Comparison of ENCODE assay signal across 17 cellular contexts in the genomic region with DNA sequence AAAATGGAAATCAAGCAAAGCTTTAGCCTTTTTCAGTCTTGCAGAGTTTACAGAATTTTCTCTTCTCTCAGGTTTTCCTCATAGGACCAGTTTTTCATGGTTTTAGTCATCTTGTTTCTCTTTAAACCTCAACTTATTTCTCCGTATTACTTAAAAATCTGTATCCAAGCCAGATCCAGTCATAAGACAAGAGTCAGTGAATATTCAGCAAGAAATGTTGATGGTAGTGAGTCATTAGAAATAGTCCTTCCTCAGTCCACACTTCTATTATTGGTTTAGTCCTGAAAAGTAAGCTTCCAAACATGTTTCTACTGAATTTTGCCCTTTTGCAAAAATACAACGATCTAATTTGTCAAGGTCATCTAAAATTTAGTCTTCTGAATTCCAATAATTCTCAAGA.
A peak's percentile ranks its signal among the peaks of the same experiment; 100 is the strongest.
DNase-seq lines count a peak whose midpoint lies in the region; ATAC-seq, FAIRE-seq and TF ChIP-seq lines count a peak whose summit lies in the region.
"Had no signal": no experiment of that assay in that cellular context is flagged by ENCODE, and none has a peak within 500 bp of the region (broad histone marks: within the 10 kb centered on the region; RNA-seq: fewer than 3 reads in every experiment).

No MANE protein-coding gene starts in this region.

- POLR2A ChIA-PET in AG04450 (lab: Yijun Ruan, JAX) = no interaction called here
- POLR2A ChIA-PET in K562 (lab: Yijun Ruan, JAX) = no interaction called here
- POLR2A ChIA-PET in activated CD8-positive, alpha-beta T cell treated with anti-CD3 and anti-CD28 coated beads for 36 hours (lab: Charles Lee) = no interaction called here

- no peak overlapping the region for H3K9ac ChIP-seq in K562 (ENCODE audit: insufficient read depth in 1 of 2, low read depth in 2 of 2, low read length in 2 of 2)

- H3K27ac ChIP-seq in AG04450 (ENCODE audit: low read depth, low read length) (no peak overlapping the region), K562 (ENCODE audit: extremely low read depth, low read depth, low read length) (no peak overlapping the region)

- no peaks in the 10 kb centered on the region for H3K27me3 Mint-ChIP-seq in mesothelial cell of epicardium (ENCODE audit: low read depth)
- no peaks in the 10 kb centered on the region for H3K27me3 Mint-ChIP-seq in activated CD8-positive, alpha-beta T cell treated with anti-CD3 and anti-CD28 coated beads for 36 hours
- H3K27me3 Mint-ChIP-seq: activated naive CD4-positive, alpha-beta T cell treated with anti-CD3 and anti-CD28 coated beads, Interleukin-2, amount 50 U/mL, for 24 hours; stimulated activated naive CD8-positive, alpha-beta T cell treated with anti-CD3 and anti-CD28 coated beads, Interleukin-15, amount 100 ng/mL, for 72 hours had no signal

- FAIRE-seq in HTR-8/SVneo (lab: Jason Lieb, UNC) (no peak), K562 (lab: Jason Lieb, UNC) (no peak), urothelium cell line (lab: Jason Lieb, UNC) (no peak)

- BruUV-seq in K562 (replicated peaks; lab: Mats Ljungman, UMichigan) = no TSS peak

- TF ChIP-seq POLR2A in K562 (conservative IDR thresholded peaks at IDR 0.05) = no peak

- no peak for TF ChIP-seq CTCF in AG04450 (IDR thresholded peaks at IDR 0.05; ENCODE audit: low read depth, low read length)
- TF ChIP-seq CTCF in K562 (IDR thresholded peaks at IDR 0.05 in 2 of 3, conservative IDR thresholded peaks at IDR 0.05 in 1 of 3; ENCODE audit: insufficient read depth in 2 of 3, low read depth in 1 of 3, low read length in 3 of 3) = no peak
- no peak for TF ChIP-seq CTCF in mesothelial cell of epicardium (IDR thresholded peaks at IDR 0.05; ENCODE audit: unreplicated experiment)
- no peak for TF ChIP-seq CTCF in activated CD8-positive, alpha-beta T cell treated with anti-CD3 and anti-CD28 coated beads for 36 hours (IDR thresholded peaks at IDR 0.05)

- no peak overlapping the region for H2AFZ ChIP-seq in K562 (ENCODE audit: low read depth, low read length)

- H3K4me1 ChIP-seq in K562 (replicated peaks in 1 of 2; ENCODE audit: control insufficient read depth in 2 of 2, insufficient read depth in 2 of 2, low read length in 2 of 2) = no peaks in the 10 kb centered on the region

- WGBS in K562 (ENCODE audit: insufficient coverage, low coverage, missing lambda C conversion rate) = 51% methylated on average over 2 of the region's 2 CpGs

- H3K79me2 ChIP-seq in K562 (ENCODE audit: control insufficient read depth, insufficient read depth, low read length) = no peaks in the 10 kb centered on the region

- in situ Hi-C loops in K562 (cut with MboI) = no loop called here

- H3K4me1 Mint-ChIP-seq in mesothelial cell of epicardium = peaks cover 7% of the 10 kb centered on the region
- no peaks in the 10 kb centered on the region for H3K4me1 Mint-ChIP-seq in activated CD8-positive, alpha-beta T cell treated with anti-CD3 and anti-CD28 coated beads for 36 hours (ENCODE audit: low read depth)
- H3K4me1 Mint-ChIP-seq: activated naive CD4-positive, alpha-beta T cell treated with anti-CD3 and anti-CD28 coated beads, Interleukin-2, amount 50 U/mL, for 24 hours; stimulated activated naive CD8-positive, alpha-beta T cell treated with anti-CD3 and anti-CD28 coated beads, Interleukin-15, amount 100 ng/mL, for 72 hours had no signal

- no peaks in the 10 kb centered on the region for H4K20me1 ChIP-seq in K562 (replicated peaks; ENCODE audit: control insufficient read depth, insufficient read depth, low read length)

- intact Hi-C loops in K562 (cut with micrococcal nuclease) = no loop called here
- intact Hi-C loops in activated CD8-positive, alpha-beta T cell treated with anti-CD3 and anti-CD28 coated beads for 36 hours (cut with micrococcal nuclease) = no loop called here

- H3K9me3 Mint-ChIP-seq in mesothelial cell of epicardium = peaks cover 16% of the 10 kb centered on the region
- H3K9me3 Mint-ChIP-seq in activated CD8-positive, alpha-beta T cell treated with anti-CD3 and anti-CD28 coated beads for 36 hours = peaks cover 6% of the 10 kb centered on the region

- no peak overlapping the region for H3K4me3 Mint-ChIP-seq in mesothelial cell of epicardium
- no peak overlapping the region for H3K4me3 Mint-ChIP-seq in activated CD8-positive, alpha-beta T cell treated with anti-CD3 and anti-CD28 coated beads for 36 hours
- H3K4me3 Mint-ChIP-seq: activated naive CD4-positive, alpha-beta T cell treated with anti-CD3 and anti-CD28 coated beads, Interleukin-2, amount 50 U/mL, for 24 hours; stimulated activated naive CD8-positive, alpha-beta T cell treated with anti-CD3 and anti-CD28 coated beads, Interleukin-15, amount 100 ng/mL, for 72 hours; T-cell had no signal

- H3K27me3 ChIP-seq in AG04450 (ENCODE audit: control insufficient read depth, insufficient read depth, low read length) (no peaks in the 10 kb centered on the region), K562 (ENCODE audit: control insufficient read depth in 2 of 2, insufficient read depth in 2 of 2, low read length in 2 of 2) (no peaks in the 10 kb centered on the region)

- peaks cover 5% of the 10 kb centered on the region for H3K36me3 Mint-ChIP-seq in mesothelial cell of epicardium
- peaks cover 2% of the 10 kb centered on the region for H3K36me3 Mint-ChIP-seq in activated CD8-positive, alpha-beta T cell treated with anti-CD3 and anti-CD28 coated beads for 36 hours (ENCODE audit: low read depth)
- H3K36me3 Mint-ChIP-seq: activated naive CD4-positive, alpha-beta T cell treated with anti-CD3 and anti-CD28 coated beads, Interleukin-2, amount 50 U/mL, for 24 hours had no signal

- TF ChIP-seq EP300 in K562 (IDR thresholded peaks at IDR 0.05; ENCODE audit: low read length) = no peak

- TF ChIP-seq RAD21 in K562 (CRISPR knock-in tag; conservative IDR thresholded peaks at IDR 0.05 in 1 of 2, IDR thresholded peaks at IDR 0.05 in 1 of 2) = no peak

- H3K4me3 ChIP-seq in AG04450 (ENCODE audit: low read depth, low read length) (no peak overlapping the region), K562 (no peak overlapping the region)

- no peaks in the 10 kb centered on the region for H3K36me3 ChIP-seq in K562 (ENCODE audit: control insufficient read depth, insufficient read depth, low read length)

- H3K9me3 ChIP-seq in AG04450 (ENCODE audit: control insufficient read depth, insufficient read depth, low read length) (peaks cover 2% of the 10 kb centered on the region; the same call in 1 of the 2 replicates), K562 (replicated peaks; ENCODE audit: control insufficient read depth, insufficient read depth, low read depth, low read length) (peaks cover 4% of the 10 kb centered on the region; the same call in 1 of the 2 replicates)

- no peaks in the 10 kb centered on the region for H3K9me1 ChIP-seq in K562 (ENCODE audit: control insufficient read depth, insufficient read depth, low read length)

- ATAC-seq in K562 (no peak), HG03342 (IDR thresholded peaks at IDR 0.05; ENCODE audit: unreplicated experiment) (no peak)
- no peak for ATAC-seq in activated CD8-positive, alpha-beta T cell treated with anti-CD3 and anti-CD28 coated beads for 36 hours
- ATAC-seq: Panc1; stimulated activated naive CD8-positive, alpha-beta T cell treated with anti-CD3 and anti-CD28 coated beads, Interleukin-15, amount 100 ng/mL, for 72 hours; T-cell had no signal

- no peak overlapping the region for H3K27ac Mint-ChIP-seq in mesothelial cell of epicardium
- no peak overlapping the region for H3K27ac Mint-ChIP-seq in activated CD8-positive, alpha-beta T cell treated with anti-CD3 and anti-CD28 coated beads for 36 hours
- H3K27ac Mint-ChIP-seq: activated naive CD4-positive, alpha-beta T cell treated with anti-CD3 and anti-CD28 coated beads, Interleukin-2, amount 50 U/mL, for 24 hours; stimulated activated naive CD8-positive, alpha-beta T cell treated with anti-CD3 and anti-CD28 coated beads, Interleukin-15, amount 100 ng/mL, for 72 hours; T-cell had no signal

- CTCF ChIA-PET in AG04450 (lab: Charles Lee) (interaction anchor here (1.2 kb wide), 1 partner anchor 74 kb away, joined by 4 read pairs; no protein-coding TSS in a partner anchor), K562 (lab: Yijun Ruan, JAX; ENCODE audit: low intra/inter-chr PET ratio) (no interaction called here)
- CTCF ChIA-PET in activated CD8-positive, alpha-beta T cell treated with anti-CD3 and anti-CD28 coated beads for 36 hours (lab: Charles Lee) = no interaction called here

- DNase-seq in AG04450 (ENCODE audit: low read depth, low spot score) (peak; percentile 39), HTR-8/SVneo (ENCODE audit: insufficient read length, low spot score) (peak; percentile 10), K562 (ENCODE audit: extremely low read depth in 1 of 4, low spot score in 3 of 4) (no peak), hepatic stellate cell (ENCODE audit: low spot score) (peak; percentile 42), urothelium cell line (ENCODE audit: low spot score) (no peak), mesothelial cell of epicardium (ENCODE audit: low spot score in 2 of 2, unreplicated experiment in 2 of 2) (no peak)
- no peak for DNase-seq in activated CD8-positive, alpha-beta T cell treated with anti-CD3 and anti-CD28 coated beads for 36 hours
- DNase-seq: activated CD4-positive, CD25-positive, alpha-beta regulatory T cell; AML-193; Kasumi-1; NCI-H187; NCI-H524 treated with DMSO at 0.1 percent for 48 hours; stimulated activated naive CD8-positive, alpha-beta T cell treated with anti-CD3 and anti-CD28 coated beads, Interleukin-15, amount 100 ng/mL, for 72 hours; T-cell had no signal

- H3K4me2 ChIP-seq in K562 (ENCODE audit: insufficient read depth, low read length) = no peak overlapping the region

TF ChIP-seq in K562, 482 proteins besides CTCF, POLR2A, EP300 and RAD21:
- TF ChIP-seq ZC3H8 (IDR thresholded peaks at IDR 0.05) (no peak), PHTF2 (CRISPR knock-in tag; IDR thresholded peaks at IDR 0.05) (no peak), CREBBP (IDR thresholded peaks at IDR 0.05; ENCODE audit: low read depth, low read length) (no peak), ZNF316 (IDR thresholded peaks at IDR 0.05) (0 out of 2 replicates have a peak, but pooled peaks have one; percentile 8)
TF ChIP-seq in K562: peak in this region for 1.

Comparison
In these comparisons a context has a peak if more than half of its experiments do, and no peak if none do; other contexts are left out.
1. DNase-seq: peak in AG04450 (single experiment), HTR-8/SVneo (single experiment) and hepatic stellate cell (single experiment); none in K562 (0 of 4), urothelium cell line (single experiment), mesothelial cell of epicardium (0 of 2) and activated CD8-positive, alpha-beta T cell treated with anti-CD3 and anti-CD28 coated beads for 36 hours (single experiment).